In genomic region chrY:15968800-15969199, GRCh38 we compare ENCODE assay signal across 26 cellular contexts.
"Had no signal": no experiment of that assay in that cellular context is flagged by ENCODE, and none has a peak within 500 bp of the region (broad histone marks: within the 10 kb centered on the region; RNA-seq: fewer than 3 reads in every experiment).

No MANE protein-coding gene starts in this region.

- ATAC-seq: stimulated activated effector memory CD8-positive, alpha-beta T cell treated with anti-CD3 and anti-CD28 coated beads, Interleukin-12 subunit alpha, Interleukin-12 subunit beta, amount 100 ng/mL, for 72 hours; stimulated activated memory B cell treated with anti-CD40 and anti-IgM and Interleukin-4, amounts not matched to agents 10 μg/mL and 1 μg/mL and 100 μg/mL, for 72 hours; stimulated activated naive B cell treated with anti-CD40 and anti-IgM and Interleukin-4, amounts not matched to agents 10 μg/mL and 1 μg/mL and 100 μg/mL, for 72 hours; stimulated activated naive CD8-positive, alpha-beta T cell treated with anti-CD3 and anti-CD28 coated beads, Interleukin-15, amount 100 ng/mL, for 72 hours; stimulated activated naive CD8-positive, alpha-beta T cell treated with anti-CD3 and anti-CD28 coated beads, Interleukin-15, Interleukin-2, amounts not matched to agents 100 U/mL and 50 U/mL, for 24 hours; upper lobe of right lung had no signal

- H3K4me3 ChIP-seq: stomach, suprapubic skin, testis, thoracic aorta, thyroid gland, tibial artery, tibial nerve, transverse colon, upper lobe of left lung, upper lobe of right lung, uterus, vagina had no signal

- DNase-seq: stimulated activated CD4-positive, alpha-beta T cell treated with anti-CD3 and anti-CD28 coated beads, Interleukin-2, amount 100 ng/mL, for 48 hours; stimulated activated CD4-positive, alpha-beta T cell treated with anti-CD3 and anti-CD28 coated beads, Interleukin-4, amount 100 ng/mL, for 1 hour; stimulated activated CD4-positive, alpha-beta T cell treated with anti-CD3 and anti-CD28 coated beads, Interleukin-4, amount 100 ng/mL, for 24 hours; stimulated activated CD4-positive, alpha-beta T cell treated with anti-CD3 and anti-CD28 coated beads, Interleukin-4, amount 100 ng/mL, for 4 hours; stimulated activated CD8-positive, alpha-beta memory T cell treated with anti-CD3 and anti-CD28 coated beads, Interleukin-4, amount 100 ng/mL, for 48 hours; stimulated activated naive B cell treated with anti-CD40 and anti-IgM and Interleukin-4, amounts not matched to agents 10 μg/mL and 1 μg/mL and 100 μg/mL, for 72 hours; stimulated activated naive CD4-positive, alpha-beta T cell; stimulated activated naive CD4-positive, alpha-beta T cell treated with Interleukin-2 at 50 U/mL for 16 hours; stimulated activated naive CD8-positive, alpha-beta T cell treated with anti-CD3 and anti-CD28 coated beads, Interleukin-15, amount 100 ng/mL, for 72 hours; stimulated activated naive CD8-positive, alpha-beta T cell treated with anti-CD3 and anti-CD28 coated beads, Interleukin-15, Interleukin-2, amounts not matched to agents 100 U/mL and 50 U/mL, for 24 hours; stomach; substantia nigra; testis; thyroid gland; tibial artery; transverse colon; trophoblast cell; upper lobe of left lung; upper lobe of right lung; uterus had no signal
